Comparison of ENCODE assay signal across 8 cellular contexts in the genomic region with DNA sequence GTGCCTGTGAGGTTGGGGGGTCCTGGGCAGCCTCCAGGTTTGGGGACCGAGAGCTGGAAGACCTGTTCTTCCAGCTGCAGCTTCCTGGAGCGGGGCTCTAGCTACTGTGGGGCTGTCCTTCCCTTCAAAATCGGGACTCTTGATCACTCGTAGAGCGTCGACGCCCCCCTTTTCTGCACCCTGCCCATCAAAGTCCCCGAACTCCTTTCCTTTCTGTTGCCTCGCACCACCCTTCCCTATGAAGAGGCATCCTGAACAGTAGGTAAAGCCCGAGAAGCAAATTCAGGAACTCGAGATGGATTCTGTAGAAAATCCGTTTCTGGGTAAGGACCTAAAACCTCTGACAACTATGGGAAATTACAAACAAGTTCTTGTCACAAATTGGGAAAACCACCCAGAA. TPM values are rescaled to one million over a fixed set of nuclear protein-coding genes. Genes with fewer than 3 reads are reported as not detected.
DNase-seq lines count a peak whose midpoint lies in the region; FAIRE-seq and TF ChIP-seq lines count a peak whose summit lies in the region.

No MANE protein-coding gene starts in this region.

- H3K27ac ChIP-seq in ascending aorta, result peak overlapping the region; percentile 80 to 96
- H3K27ac ChIP-seq in substantia nigra (ENCODE audit: low read depth, low read length, poor library complexity, severe bottlenecking), result peak overlapping the region; percentile 74

- intact Hi-C loops in ascending aorta (cut with DNase I), result loop anchor here (1.0 to 5.0 kb wide), 9 partner anchors 52 to 1281 kb away; a partner anchor contains a TSS

- FAIRE-seq in H54 (lab: Jason Lieb, UNC), result no peak
- no peak for FAIRE-seq in frontal cortex (lab: Jason Lieb, UNC)

- no peaks in the 10 kb centered on the region for H3K9me3 ChIP-seq in ascending aorta

- no peak for TF ChIP-seq CTCF in ascending aorta (IDR thresholded peaks at IDR 0.05)

- no peak for TF ChIP-seq POLR2A in H54 (IDR thresholded peaks at IDR 0.05; ENCODE audit: low read depth, low read length)

- H3K4me3 ChIP-seq in ascending aorta, result peak overlapping the region; percentile 70 to 89

- H3K36me3 ChIP-seq in ascending aorta, result no peaks in the 10 kb centered on the region

- no peaks in the 10 kb centered on the region for H3K27me3 ChIP-seq in ascending aorta

- peaks cover 0 to 23% of the 10 kb centered on the region in 2 donors for H3K4me1 ChIP-seq in ascending aorta

- DNase-seq in NCI-H2171 treated with DMSO at 0.1 percent for 48 hours (lab: John Stamatoyannopoulos, UW), result peak; percentile 27
- DNase-seq in NCI-H2171 (lab: John Stamatoyannopoulos, UW), result no peak
- DNase-seq in ascending aorta (ENCODE audit: low spot score in 2 of 2), result no peak
- DNase-seq in kidney glomerular epithelial cell (lab: John Stamatoyannopoulos, UW), result peak; percentile 4
- no peak for DNase-seq in substantia nigra (lab: John Stamatoyannopoulos, UW)
- no peak for DNase-seq in H54 (ENCODE audit: insufficient read length, low spot score)
- DNase-seq in D341Med (ENCODE audit: low spot score), result no peak
- DNase-seq in frontal cortex (ENCODE audit: low spot score in 2 of 2), result no peak

RNA-seq across cellular contexts. Expression of a gene that starts 0.5 kb away (rescaled TPM):
- total RNA-seq in ascending aorta, result 294 TPM
- total RNA-seq in frontal cortex, result 47.7 TPM

RNA-seq across cellular contexts. Expression of a gene that starts 1.0 kb away (rescaled TPM):
- total RNA-seq in ascending aorta (not detected), frontal cortex (1.2 TPM)

Comparison
In these comparisons a context has a peak if more than half of its experiments do, and no peak if none do; other contexts are left out.
1. DNase-seq: peak in NCI-H2171 treated with DMSO at 0.1 percent for 48 hours (single experiment) and kidney glomerular epithelial cell (single experiment); none in NCI-H2171 (single experiment), ascending aorta (0 of 2), substantia nigra (0 of 49), H54 (single experiment), D341Med (single experiment) and frontal cortex (0 of 2).